Comparison of ENCODE assay signal across 27 cellular contexts in genomic region chr1:53660666-53661065, GRCh38.
"Had no signal": no experiment of that assay in that cellular context is flagged by ENCODE, and none has a peak within 500 bp of the region (broad histone marks: within the 10 kb centered on the region; RNA-seq: fewer than 3 reads in every experiment).

No MANE protein-coding gene starts in this region.

- H3K27ac ChIP-seq: heart left ventricle, lower lobe of right lung, parathyroid adenoma, psoas muscle, stomach, testis, thyroid gland, transverse colon, upper lobe of left lung, vagina had no signal

- ATAC-seq: heart left ventricle; left lobe of liver; lower lobe of right lung; natural killer cell; psoas muscle; stimulated activated naive B cell treated with anti-CD40 and anti-IgM and Interleukin-4, amounts not matched to agents 10 μg/mL and 1 μg/mL and 100 μg/mL, for 72 hours; stimulated activated naive CD8-positive, alpha-beta T cell treated with anti-CD3 and anti-CD28 coated beads, Interleukin-15, Interleukin-2, amounts not matched to agents 100 U/mL and 50 U/mL, for 24 hours had no signal

- H3K9ac ChIP-seq: parathyroid adenoma had no signal

- H2AFZ ChIP-seq: parathyroid adenoma had no signal

- FAIRE-seq: islet of Langerhans had no signal

- H3K4me2 ChIP-seq: smooth muscle cell had no signal

- DNase-seq: hypothalamus; immature natural killer cell; lower lobe of right lung; mammary epithelial cell; mesenchymal stem cell; naive B cell; natural killer cell; nephron progenitor cell; nucleus accumbens; psoas muscle; stimulated activated CD4-positive, alpha-beta T cell treated with anti-CD3 and anti-CD28 coated beads, Interleukin-12 subunit alpha, Interleukin-12 subunit beta, amount 100 ng/mL, for 4 hours; stimulated activated CD4-positive, alpha-beta T cell treated with anti-CD3 and anti-CD28 coated beads, Interleukin-15, amount 100 ng/mL, for 24 hours; stimulated activated CD4-positive, alpha-beta T cell treated with anti-CD3 and anti-CD28 coated beads, Interleukin-2, amount 100 ng/mL, for 24 hours; stimulated activated CD4-positive, alpha-beta T cell treated with anti-CD3 and anti-CD28 coated beads, Interleukin-4, amount 100 ng/mL, for 1 hour; stimulated activated naive B cell treated with anti-CD40 and anti-IgM and Interleukin-4, amounts not matched to agents 10 μg/mL and 1 μg/mL and 100 μg/mL, for 72 hours; stimulated activated naive CD8-positive, alpha-beta T cell treated with anti-CD3 and anti-CD28 coated beads, Interleukin-15, Interleukin-2, amounts not matched to agents 100 U/mL and 50 U/mL, for 24 hours; stomach; testis; thyroid gland; transverse colon; upper lobe of left lung had no signal

- H3K4me3 ChIP-seq: heart left ventricle, lower lobe of right lung, psoas muscle, smooth muscle cell, stomach, testis, thyroid gland, transverse colon, upper lobe of left lung, vagina had no signal

- H3K79me2 ChIP-seq: parathyroid adenoma had no signal

- H3K9me3 ChIP-seq: heart left ventricle, lower lobe of right lung, psoas muscle, stomach, testis, thyroid gland, transverse colon, upper lobe of left lung, vagina had no signal

- H3K4me1 ChIP-seq: lower lobe of right lung, parathyroid adenoma, psoas muscle, stomach, thyroid gland, transverse colon, upper lobe of left lung had no signal

- H3K27me3 ChIP-seq: testis, thyroid gland, transverse colon, upper lobe of left lung, vagina had no signal

- H3K36me3 ChIP-seq: heart left ventricle, lower lobe of right lung, stomach, thyroid gland, transverse colon, upper lobe of left lung, vagina had no signal
